16 cellular contexts compared by ENCODE assay signal in the genomic region with DNA sequence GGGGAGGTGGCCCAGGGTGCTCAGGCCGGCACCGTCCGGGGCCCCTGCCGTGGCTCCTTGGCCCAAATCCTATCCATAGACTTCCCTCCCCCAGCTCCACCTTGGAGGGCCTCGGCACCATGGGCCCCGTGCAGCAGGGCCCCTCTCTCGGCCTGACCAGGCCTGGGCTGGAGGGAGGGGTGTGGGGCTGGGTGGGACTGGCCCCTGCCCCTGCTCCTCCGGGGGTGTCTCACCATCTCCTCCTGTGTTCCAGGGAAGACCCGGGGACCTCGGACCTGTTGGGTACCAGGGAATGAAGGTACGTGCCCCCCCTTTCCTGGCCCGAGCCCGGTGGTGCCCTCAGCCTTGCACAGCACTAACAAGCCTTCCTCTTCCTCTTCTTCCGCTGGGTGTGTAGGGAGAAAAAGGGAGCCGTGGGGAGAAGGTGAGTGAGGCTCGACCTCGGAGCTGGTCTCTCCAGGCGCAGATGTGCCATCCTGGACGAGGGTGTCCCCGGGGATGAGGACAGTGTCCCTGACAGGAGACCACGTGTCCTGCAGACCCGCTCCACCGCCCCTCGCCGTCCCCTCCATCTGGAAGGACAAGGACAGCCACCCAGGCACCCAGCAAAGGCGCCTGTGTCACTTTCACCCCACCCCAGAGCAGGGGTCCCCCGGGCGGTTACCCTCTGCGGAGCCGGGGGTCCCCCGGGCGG. TPM values are rescaled to one million over a fixed set of nuclear protein-coding genes. Genes with fewer than 3 reads are reported as not detected.
DNase-seq lines count a peak whose midpoint lies in the region; ATAC-seq and TF ChIP-seq lines count a peak whose summit lies in the region.
"Had no signal": no experiment of that assay in that cellular context is flagged by ENCODE, and none has a peak within 500 bp of the region (broad histone marks: within the 10 kb centered on the region; RNA-seq: fewer than 3 reads in every experiment).

No MANE protein-coding gene starts in this region.

- H3K9me3 ChIP-seq in BE2C (no peaks in the 10 kb centered on the region), RWPE2 (ENCODE audit: severe bottlenecking) (no peaks in the 10 kb centered on the region), left ventricle myocardium inferior (replicated peaks) (no peaks in the 10 kb centered on the region)
- H3K9me3 ChIP-seq: heart right ventricle, mucosa of descending colon had no signal

- no peak overlapping the region for H3K4ac ChIP-seq in mesendoderm (ENCODE audit: low read depth, low read length)

- no peaks in the 10 kb centered on the region for H3K27me3 ChIP-seq in BE2C
- H3K27me3 ChIP-seq in RWPE2 (ENCODE audit: insufficient read depth, poor library complexity, severe bottlenecking): no peaks in the 10 kb centered on the region
- H3K27me3 ChIP-seq in left ventricle myocardium inferior (ENCODE audit: low read depth): no peaks in the 10 kb centered on the region
- no peaks in the 10 kb centered on the region for H3K27me3 ChIP-seq in mesendoderm (ENCODE audit: insufficient read depth, low read length, poor library complexity)
- H3K27me3 ChIP-seq: heart right ventricle had no signal

- H4K5ac ChIP-seq in mesendoderm (ENCODE audit: low read length): no peak overlapping the region

- no peak overlapping the region for H3K18ac ChIP-seq in mesendoderm (ENCODE audit: low read length)

- H3K56ac ChIP-seq in mesendoderm (ENCODE audit: low read length): no peak overlapping the region

- H3K9ac ChIP-seq in mesendoderm (ENCODE audit: low read length): no peak overlapping the region

- H3K27ac ChIP-seq in RWPE2 (ENCODE audit: poor library complexity, severe bottlenecking) (no peak overlapping the region), left ventricle myocardium inferior (replicated peaks) (no peak overlapping the region), mesendoderm (ENCODE audit: low read depth, low read length) (no peak overlapping the region)

- no peak overlapping the region for H2BK15ac ChIP-seq in mesendoderm (replicated peaks; ENCODE audit: low read depth)

- H2BK120ac ChIP-seq in mesendoderm (ENCODE audit: low read depth, low read length): no peak overlapping the region

- H3K79me1 ChIP-seq in mesendoderm (ENCODE audit: low read length): peaks cover 25% of the 10 kb centered on the region

- no peak overlapping the region for H3K4me2 ChIP-seq in mesendoderm (ENCODE audit: low read length)

- TF ChIP-seq CTCF in BE2C (IDR thresholded peaks at IDR 0.05; ENCODE audit: low read depth, low read length): no peak
- TF ChIP-seq CTCF in RWPE2 (IDR thresholded peaks at IDR 0.05; ENCODE audit: poor library complexity, severe bottlenecking): no peak
- no peak for TF ChIP-seq CTCF in left ventricle myocardium inferior (IDR thresholded peaks at IDR 0.05; ENCODE audit: borderline replicate concordance)

- no peak overlapping the region for H3K23ac ChIP-seq in mesendoderm (ENCODE audit: low read length)

- WGBS in mesendoderm (ENCODE audit: extremely low coverage, insufficient coverage, low lambda C conversion rate): no CpG with 5 or more reads among the region's 32 CpGs

- DNase-seq in BE2C (peak; percentile 29), RWPE2 (ENCODE audit: low spot score) (peak; percentile 64), left ventricle myocardium inferior (peak; percentile 15), sciatic nerve (ENCODE audit: low spot score) (peak; percentile 62), AG20443 (ENCODE audit: low spot score) (no peak), NCI-H1417 treated with DMSO at 0.1 percent for 48 hours (lab: John Stamatoyannopoulos, UW) (no peak), mesendoderm (no peak)
- DNase-seq: activated CD4-positive, alpha-beta T cell treated with anti-CD3 and anti-CD28 coated beads for 4 hours; C1 segment of cervical spinal cord; DMS 273 treated with DMSO at 0.1 percent for 48 hours; erythroblast; NCI-H1417; SHP77 treated with DMSO at 0.1 percent for 48 hours had no signal

- H2AK5ac ChIP-seq in mesendoderm (ENCODE audit: low read length): no peak overlapping the region

- H3K4me1 ChIP-seq in BE2C (no peaks in the 10 kb centered on the region), RWPE2 (ENCODE audit: insufficient read depth, poor library complexity, severe bottlenecking) (no peaks in the 10 kb centered on the region), left ventricle myocardium inferior (peaks cover 55% of the 10 kb centered on the region), mesendoderm (ENCODE audit: control insufficient read depth, low read depth, low read length) (no peaks in the 10 kb centered on the region)

- no peak overlapping the region for H3K4me3 ChIP-seq in BE2C (ENCODE audit: low read depth, low read length)
- no peak overlapping the region for H3K4me3 ChIP-seq in RWPE2 (ENCODE audit: severe bottlenecking)
- H3K4me3 ChIP-seq in left ventricle myocardium inferior: no peak overlapping the region
- no peak overlapping the region for H3K4me3 ChIP-seq in mesendoderm (ENCODE audit: low read length)
- H3K4me3 ChIP-seq: heart right ventricle, mucosa of descending colon had no signal

- peaks cover 22% of the 10 kb centered on the region for H3K79me2 ChIP-seq in mesendoderm (ENCODE audit: control insufficient read depth, insufficient read depth, low read length)

- H3K36me3 ChIP-seq in BE2C (no peaks in the 10 kb centered on the region), RWPE2 (ENCODE audit: low read depth) (no peaks in the 10 kb centered on the region), left ventricle myocardium inferior (peaks cover 85% of the 10 kb centered on the region), mesendoderm (ENCODE audit: control insufficient read depth, insufficient read depth, low read length) (peaks cover 43% of the 10 kb centered on the region)

- no peak overlapping the region for H4K8ac ChIP-seq in mesendoderm (ENCODE audit: low read depth, low read length)

- ATAC-seq in RWPE2 (ENCODE audit: low read depth): no peak
- ATAC-seq in sciatic nerve: no peak
- no peak for ATAC-seq in HG03175 (IDR thresholded peaks at IDR 0.05; ENCODE audit: unreplicated experiment)
- ATAC-seq: heart right ventricle, mucosa of descending colon had no signal

- intact Hi-C loops in left ventricle myocardium inferior (cut with micrococcal nuclease): no loop called here
- intact Hi-C loops in sciatic nerve (cut with DNase I): loop anchor here (10.0 kb wide), 1 partner anchor 55 kb away; no protein-coding TSS in a partner anchor

- H2BK5ac ChIP-seq in mesendoderm (ENCODE audit: low read length): no peak overlapping the region

RNA-seq across cellular contexts. Expression of a gene that starts 7.9 kb away (rescaled TPM):
- polyA plus RNA-seq in BE2C (2012; ENCODE audit: insufficient read depth, insufficient read length, low read depth): 158 TPM
- 154 TPM for total RNA-seq in left ventricle myocardium inferior
- total RNA-seq in sciatic nerve: 247 TPM
- 187 TPM for polyA plus RNA-seq in mesendoderm (2013, experiment 1 of 2)
- polyA plus RNA-seq in mesendoderm (2013, experiment 2 of 2): 175 TPM

Comparison
In these comparisons a context has a peak if more than half of its experiments do, and no peak if none do; other contexts are left out.
1. DNase-seq: peak in BE2C (single experiment), RWPE2 (single experiment), left ventricle myocardium inferior (single experiment) and sciatic nerve (single experiment); none in AG20443 (single experiment), NCI-H1417 treated with DMSO at 0.1 percent for 48 hours (single experiment) and mesendoderm (single experiment).